ENCODE assay signal across 1 cellular context in the genomic region with DNA sequence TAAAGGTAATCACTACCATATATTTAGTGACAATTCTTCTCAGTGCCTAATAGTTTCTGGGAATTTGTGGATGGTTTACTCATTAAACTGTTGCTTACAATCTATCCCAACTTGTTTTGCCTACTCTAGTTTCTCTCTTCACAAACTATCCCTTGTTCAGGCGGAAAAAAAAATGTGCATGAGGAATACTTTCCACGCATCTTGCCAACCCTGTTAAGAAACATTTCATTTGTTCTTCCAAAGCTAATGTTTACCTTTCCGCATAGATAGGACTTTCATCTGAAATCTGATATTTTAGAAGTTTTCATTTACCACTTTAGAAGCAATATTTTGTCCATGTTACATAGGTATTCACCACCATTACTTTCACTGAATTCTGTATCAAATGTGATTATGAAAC.
A peak's percentile ranks its signal among the peaks of the same experiment; 100 is the strongest.
TF ChIP-seq lines count a peak whose summit lies in the region.

No MANE protein-coding gene starts in this region.

TF ChIP-seq in HepG2, 621 proteins besides CTCF, POLR2A, EP300 and RAD21 (continued from another document and continues in another):
- TF ChIP-seq, protein P1, sequence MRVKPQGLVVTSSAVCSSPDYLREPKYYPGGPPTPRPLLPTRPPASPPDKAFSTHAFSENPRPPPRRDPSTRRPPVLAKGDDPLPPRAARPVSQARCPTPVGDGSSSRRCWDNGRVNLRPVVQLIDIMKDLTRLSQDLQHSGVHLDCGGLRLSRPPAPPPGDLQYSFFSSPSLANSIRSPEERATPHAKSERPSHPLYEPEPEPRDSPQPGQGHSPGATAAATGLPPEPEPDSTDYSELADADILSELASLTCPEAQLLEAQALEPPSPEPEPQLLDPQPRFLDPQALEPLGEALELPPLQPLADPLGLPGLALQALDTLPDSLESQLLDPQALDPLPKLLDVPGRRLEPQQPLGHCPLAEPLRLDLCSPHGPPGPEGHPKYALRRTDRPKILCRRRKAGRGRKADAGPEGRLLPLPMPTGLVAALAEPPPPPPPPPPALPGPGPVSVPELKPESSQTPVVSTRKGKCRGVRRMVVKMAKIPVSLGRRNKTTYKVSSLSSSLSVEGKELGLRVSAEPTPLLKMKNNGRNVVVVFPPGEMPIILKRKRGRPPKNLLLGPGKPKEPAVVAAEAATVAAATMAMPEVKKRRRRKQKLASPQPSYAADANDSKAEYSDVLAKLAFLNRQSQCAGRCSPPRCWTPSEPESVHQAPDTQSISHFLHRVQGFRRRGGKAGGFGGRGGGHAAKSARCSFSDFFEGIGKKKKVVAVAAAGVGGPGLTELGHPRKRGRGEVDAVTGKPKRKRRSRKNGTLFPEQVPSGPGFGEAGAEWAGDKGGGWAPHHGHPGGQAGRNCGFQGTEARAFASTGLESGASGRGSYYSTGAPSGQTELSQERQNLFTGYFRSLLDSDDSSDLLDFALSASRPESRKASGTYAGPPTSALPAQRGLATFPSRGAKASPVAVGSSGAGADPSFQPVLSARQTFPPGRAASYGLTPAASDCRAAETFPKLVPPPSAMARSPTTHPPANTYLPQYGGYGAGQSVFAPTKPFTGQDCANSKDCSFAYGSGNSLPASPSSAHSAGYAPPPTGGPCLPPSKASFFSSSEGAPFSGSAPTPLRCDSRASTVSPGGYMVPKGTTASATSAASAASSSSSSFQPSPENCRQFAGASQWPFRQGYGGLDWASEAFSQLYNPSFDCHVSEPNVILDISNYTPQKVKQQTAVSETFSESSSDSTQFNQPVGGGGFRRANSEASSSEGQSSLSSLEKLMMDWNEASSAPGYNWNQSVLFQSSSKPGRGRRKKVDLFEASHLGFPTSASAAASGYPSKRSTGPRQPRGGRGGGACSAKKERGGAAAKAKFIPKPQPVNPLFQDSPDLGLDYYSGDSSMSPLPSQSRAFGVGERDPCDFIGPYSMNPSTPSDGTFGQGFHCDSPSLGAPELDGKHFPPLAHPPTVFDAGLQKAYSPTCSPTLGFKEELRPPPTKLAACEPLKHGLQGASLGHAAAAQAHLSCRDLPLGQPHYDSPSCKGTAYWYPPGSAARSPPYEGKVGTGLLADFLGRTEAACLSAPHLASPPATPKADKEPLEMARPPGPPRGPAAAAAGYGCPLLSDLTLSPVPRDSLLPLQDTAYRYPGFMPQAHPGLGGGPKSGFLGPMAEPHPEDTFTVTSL (CRISPR knock-in tag; IDR thresholded peaks at IDR 0.05; ENCODE audit: borderline replicate concordance): peak; percentile 78; the same call in 1 of the 2 replicates
- TF ChIP-seq ZFP36L1 (CRISPR knock-in tag; IDR thresholded peaks at IDR 0.05) (no peak), CEBPG (CRISPR knock-in tag; IDR thresholded peaks at IDR 0.05) (peak; percentile 51; the same call in 1 of the 2 replicates), ZNF841 (CRISPR knock-in tag; IDR thresholded peaks at IDR 0.05; ENCODE audit: borderline replicate concordance) (no peak), PAF1 (CRISPR knock-in tag; IDR thresholded peaks at IDR 0.05) (no peak), ARNT (IDR thresholded peaks at IDR 0.05) (no peak), ZNF235 (CRISPR knock-in tag; IDR thresholded peaks at IDR 0.05; ENCODE audit: borderline replicate concordance) (no peak), ZNF138 (CRISPR knock-in tag; IDR thresholded peaks at IDR 0.05; ENCODE audit: low read depth) (no peak), ZNF34 (CRISPR knock-in tag; IDR thresholded peaks at IDR 0.05; ENCODE audit: borderline replicate concordance) (no peak), HOMEZ (CRISPR knock-in tag; IDR thresholded peaks at IDR 0.05; ENCODE audit: low read depth) (peak; percentile 47; the same call in 1 of the 2 replicates), RFXANK (CRISPR knock-in tag; IDR thresholded peaks at IDR 0.05) (no peak), THAP11 (CRISPR knock-in tag; IDR thresholded peaks at IDR 0.05) (no peak), IKZF1 (IDR thresholded peaks at IDR 0.05) (no peak), SAP130 (CRISPR knock-in tag; IDR thresholded peaks at IDR 0.05; ENCODE audit: low read depth) (peak; percentile 36; the same call in 1 of the 2 replicates), HNF1B (CRISPR knock-in tag; IDR thresholded peaks at IDR 0.05) (no peak), ZNF432 (CRISPR knock-in tag; IDR thresholded peaks at IDR 0.05; ENCODE audit: borderline replicate concordance) (no peak), ZBTB21 (CRISPR knock-in tag; IDR thresholded peaks at IDR 0.05) (no peak), JARID2 (CRISPR knock-in tag; IDR thresholded peaks at IDR 0.05; ENCODE audit: insufficient replicate concordance) (no peak), HCFC1 (IDR thresholded peaks at IDR 0.05; ENCODE audit: low read depth, low read length) (no peak), U2AF2 (IDR thresholded peaks at IDR 0.05; ENCODE audit: low read depth, low read length) (no peak), MTA3 (CRISPR knock-in tag; IDR thresholded peaks at IDR 0.05) (no peak), FOXA1 (IDR thresholded peaks at IDR 0.05) (no peak), FOXA1 (CRISPR knock-in tag; IDR thresholded peaks at IDR 0.05) (peak; percentile 51; the same call in 1 of the 2 replicates), ZNF800 (CRISPR knock-in tag; IDR thresholded peaks at IDR 0.05) (no peak), PBX3 (CRISPR knock-in tag; IDR thresholded peaks at IDR 0.05; ENCODE audit: borderline replicate concordance) (no peak), MAFG (CRISPR knock-in tag; IDR thresholded peaks at IDR 0.05) (no peak), ZIK1 (CRISPR knock-in tag; IDR thresholded peaks at IDR 0.05; ENCODE audit: borderline replicate concordance, low read depth) (no peak), ZNF44 (CRISPR knock-in tag; IDR thresholded peaks at IDR 0.05) (no peak), ZNF430 (CRISPR knock-in tag; IDR thresholded peaks at IDR 0.05) (no peak), HNF4A (CRISPR knock-in tag; IDR thresholded peaks at IDR 0.05) (peak; percentile 53), ZNF350 (CRISPR knock-in tag; IDR thresholded peaks at IDR 0.05; ENCODE audit: borderline replicate concordance, low read depth) (no peak), RBM39 (IDR thresholded peaks at IDR 0.05; ENCODE audit: low read depth, low read length, poor library complexity, severe bottlenecking) (no peak), PHF8 (CRISPR knock-in tag; IDR thresholded peaks at IDR 0.05) (no peak), CSRNP2 (CRISPR knock-in tag; conservative IDR thresholded peaks at IDR 0.05; ENCODE audit: low read depth) (no peak), TRIM24 (CRISPR knock-in tag; IDR thresholded peaks at IDR 0.05) (no peak), MEF2D (CRISPR knock-in tag; IDR thresholded peaks at IDR 0.05) (no peak), ZNF124 (CRISPR knock-in tag; IDR thresholded peaks at IDR 0.05) (no peak), KDM4B (CRISPR knock-in tag; IDR thresholded peaks at IDR 0.05) (no peak), ZNF790 (CRISPR knock-in tag; IDR thresholded peaks at IDR 0.05; ENCODE audit: borderline replicate concordance) (no peak), JDP2 (CRISPR knock-in tag; IDR thresholded peaks at IDR 0.05; ENCODE audit: borderline replicate concordance) (no peak)
- TF ChIP-seq, protein P2, sequence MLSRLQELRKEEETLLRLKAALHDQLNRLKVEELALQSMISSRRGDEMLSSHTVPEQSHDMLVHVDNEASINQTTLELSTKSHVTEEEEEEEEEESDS (CRISPR knock-in tag; IDR thresholded peaks at IDR 0.05; ENCODE audit: borderline replicate concordance): no peak
- TF ChIP-seq, protein P3, sequence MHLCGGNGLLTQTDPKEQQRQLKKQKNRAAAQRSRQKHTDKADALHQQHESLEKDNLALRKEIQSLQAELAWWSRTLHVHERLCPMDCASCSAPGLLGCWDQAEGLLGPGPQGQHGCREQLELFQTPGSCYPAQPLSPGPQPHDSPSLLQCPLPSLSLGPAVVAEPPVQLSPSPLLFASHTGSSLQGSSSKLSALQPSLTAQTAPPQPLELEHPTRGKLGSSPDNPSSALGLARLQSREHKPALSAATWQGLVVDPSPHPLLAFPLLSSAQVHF (CRISPR knock-in tag; IDR thresholded peaks at IDR 0.05): no peak
- TF ChIP-seq, protein P4, sequence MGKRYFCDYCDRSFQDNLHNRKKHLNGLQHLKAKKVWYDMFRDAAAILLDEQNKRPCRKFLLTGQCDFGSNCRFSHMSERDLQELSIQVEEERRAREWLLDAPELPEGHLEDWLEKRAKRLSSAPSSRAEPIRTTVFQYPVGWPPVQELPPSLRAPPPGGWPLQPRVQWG (CRISPR knock-in tag; IDR thresholded peaks at IDR 0.05; ENCODE audit: borderline replicate concordance, low read depth): no peak
- TF ChIP-seq, protein P5, sequence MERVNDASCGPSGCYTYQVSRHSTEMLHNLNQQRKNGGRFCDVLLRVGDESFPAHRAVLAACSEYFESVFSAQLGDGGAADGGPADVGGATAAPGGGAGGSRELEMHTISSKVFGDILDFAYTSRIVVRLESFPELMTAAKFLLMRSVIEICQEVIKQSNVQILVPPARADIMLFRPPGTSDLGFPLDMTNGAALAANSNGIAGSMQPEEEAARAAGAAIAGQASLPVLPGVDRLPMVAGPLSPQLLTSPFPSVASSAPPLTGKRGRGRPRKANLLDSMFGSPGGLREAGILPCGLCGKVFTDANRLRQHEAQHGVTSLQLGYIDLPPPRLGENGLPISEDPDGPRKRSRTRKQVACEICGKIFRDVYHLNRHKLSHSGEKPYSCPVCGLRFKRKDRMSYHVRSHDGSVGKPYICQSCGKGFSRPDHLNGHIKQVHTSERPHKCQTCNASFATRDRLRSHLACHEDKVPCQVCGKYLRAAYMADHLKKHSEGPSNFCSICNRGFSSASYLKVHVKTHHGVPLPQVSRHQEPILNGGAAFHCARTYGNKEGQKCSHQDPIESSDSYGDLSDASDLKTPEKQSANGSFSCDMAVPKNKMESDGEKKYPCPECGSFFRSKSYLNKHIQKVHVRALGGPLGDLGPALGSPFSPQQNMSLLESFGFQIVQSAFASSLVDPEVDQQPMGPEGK (CRISPR knock-in tag; IDR thresholded peaks at IDR 0.05): no peak
- TF ChIP-seq, protein P6, sequence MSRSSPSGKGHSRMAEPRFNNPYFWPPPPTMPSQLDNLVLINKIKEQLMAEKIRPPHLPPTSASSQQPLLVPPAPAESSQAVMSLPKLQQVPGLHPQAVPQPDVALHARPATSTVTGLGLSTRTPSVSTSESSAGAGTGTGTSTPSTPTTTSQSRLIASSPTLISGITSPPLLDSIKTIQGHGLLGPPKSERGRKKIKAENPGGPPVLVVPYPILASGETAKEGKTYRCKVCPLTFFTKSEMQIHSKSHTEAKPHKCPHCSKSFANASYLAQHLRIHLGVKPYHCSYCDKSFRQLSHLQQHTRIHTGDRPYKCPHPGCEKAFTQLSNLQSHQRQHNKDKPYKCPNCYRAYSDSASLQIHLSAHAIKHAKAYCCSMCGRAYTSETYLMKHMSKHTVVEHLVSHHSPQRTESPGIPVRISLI (CRISPR knock-in tag; IDR thresholded peaks at IDR 0.05; ENCODE audit: borderline replicate concordance): peak; percentile 94
